In genomic region chr12:104974626-104975290, GRCh38 we compare ENCODE assay signal across 1 cellular context.
TF ChIP-seq lines count a peak whose summit lies in the region.

No MANE protein-coding gene starts in this region.

TF ChIP-seq in WTC11, 78 proteins besides CTCF, POLR2A, EP300 and RAD21 (continued from another document):
- no peak for TF ChIP-seq ZNF532 (CRISPR knock-in tag; IDR thresholded peaks at IDR 0.05; ENCODE audit: borderline replicate concordance)
- no peak for TF ChIP-seq OVOL2 (CRISPR knock-in tag; IDR thresholded peaks at IDR 0.05; ENCODE audit: borderline replicate concordance)
- no peak for TF ChIP-seq CDX4 (CRISPR knock-in tag; IDR thresholded peaks at IDR 0.05; ENCODE audit: borderline replicate concordance)
- TF ChIP-seq SMAD3 (CRISPR knock-in tag; IDR thresholded peaks at IDR 0.05; ENCODE audit: borderline replicate concordance) = no peak
- TF ChIP-seq RORB (CRISPR knock-in tag; IDR thresholded peaks at IDR 0.05) = no peak
- TF ChIP-seq ZNF396 (CRISPR knock-in tag; IDR thresholded peaks at IDR 0.05; ENCODE audit: borderline replicate concordance) = no peak
- no peak for TF ChIP-seq ZBTB21 (CRISPR knock-in tag; IDR thresholded peaks at IDR 0.05; ENCODE audit: borderline replicate concordance)
